1 cellular context compared by ENCODE assay signal in genomic region chr5:44695259-44695658, GRCh38.
TF ChIP-seq lines count a peak whose summit lies in the region.

No MANE protein-coding gene starts in this region.

TF ChIP-seq in GM12878, 131 proteins besides CTCF, POLR2A, EP300 and RAD21 (continued from another document):
- TF ChIP-seq NKRF (conservative IDR thresholded peaks at IDR 0.05) (no peak), WRNIP1 (IDR thresholded peaks at IDR 0.05; ENCODE audit: borderline replicate concordance, low read depth, low read length) (no peak)
